Comparison of ENCODE assay signal across 28 cellular contexts in the genomic region with DNA sequence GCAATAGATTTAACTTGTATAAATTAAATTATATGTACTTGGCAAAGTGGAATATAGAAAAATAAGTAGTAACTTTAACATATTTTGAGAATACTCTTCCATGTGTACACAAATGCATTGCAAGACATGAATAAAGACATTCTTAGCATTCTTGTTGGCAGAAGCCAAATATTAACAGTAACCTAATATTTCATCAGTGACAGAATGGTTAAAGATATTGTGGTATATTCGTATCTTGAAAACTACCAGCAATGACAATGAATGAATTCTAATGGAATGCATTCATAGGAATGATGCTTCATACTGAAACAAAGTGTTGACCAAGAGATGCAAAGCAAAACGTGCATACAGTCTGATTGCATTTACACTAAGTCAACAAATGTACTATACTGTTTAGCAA.
"Had no signal": no experiment of that assay in that cellular context is flagged by ENCODE, and none has a peak within 500 bp of the region (broad histone marks: within the 10 kb centered on the region; RNA-seq: fewer than 3 reads in every experiment).

No MANE protein-coding gene starts in this region.

- H3K36me3 Mint-ChIP-seq: brain had no signal

- H3K27me3 Mint-ChIP-seq: activated CD4-positive, alpha-beta T cell treated with anti-CD3 and anti-CD28 coated beads for 36 hours; activated CD4-positive, alpha-beta T cell treated with anti-CD3 and anti-CD28 coated beads, Interleukin-2, amount 10 ng/mL, durations not matched to agents 24 days and 14 days; activated CD8-positive, alpha-beta T cell treated with anti-CD3 and anti-CD28 coated beads for 36 hours; activated naive CD8-positive, alpha-beta T cell; activated T-helper 17 cell treated with anti-CD3 and anti-CD28 coated beads, Interleukin-2, amount 50 U/mL, for 72 hours had no signal

- FAIRE-seq: endometrium, endothelial cell of umbilical vein, frontal cortex had no signal

- H3K9me3 Mint-ChIP-seq: activated CD4-positive, alpha-beta T cell treated with anti-CD3 and anti-CD28 coated beads, Interleukin-2, amount 10 ng/mL, durations not matched to agents 24 days and 14 days; activated T-cell treated with anti-CD3 and anti-CD28 coated beads, Interleukin-2, amount 50 U/mL, for 4 hours; activated T-helper 17 cell treated with anti-CD3 and anti-CD28 coated beads, Interleukin-2, amount 50 U/mL, for 72 hours had no signal

- DNase-seq: activated CD4-positive, alpha-beta T cell treated with anti-CD3 and anti-CD28 coated beads for 36 hours; activated CD4-positive, alpha-beta T cell treated with anti-CD3 and anti-CD28 coated beads, Interleukin-2, amount 10 ng/mL, durations not matched to agents 24 days and 14 days; activated CD4-positive, alpha-beta T cell treated with anti-CD3 and anti-CD28 coated beads, Interleukin-2, amount 50 U/mL, for 4 hours; activated CD4-positive, CD25-positive, alpha-beta regulatory T cell; activated CD4-positive, CD25-positive, alpha-beta regulatory T cell treated with anti-CD3 and anti-CD28 coated beads, Interleukin-2, amount 50 U/mL, for 72 hours; activated CD8-positive, alpha-beta memory T cell treated with anti-CD3 and anti-CD28 coated beads for 24 hours; activated CD8-positive, alpha-beta T cell treated with anti-CD3 and anti-CD28 coated beads for 36 hours; activated effector memory CD4-positive, alpha-beta T cell treated with Interleukin-2 at 50 U/mL for 16 hours; activated gamma-delta T cell treated with Interleukin-2 at 50 U/mL for 16 hours; activated naive CD4-positive, alpha-beta T cell treated with anti-CD3 and anti-CD28 coated beads, Interleukin-2, amount 50 U/mL, for 16 hours; activated naive CD4-positive, alpha-beta T cell treated with Interleukin-2 at 50 U/mL for 16 hours; activated T-cell treated with anti-CD3 and anti-CD28 coated beads, Interleukin-2, amount 50 U/mL, for 4 hours; amygdala; aorta; caudate nucleus; colonic mucosa; effector CD8-positive, alpha-beta T cell; esophagus squamous epithelium; foreskin fibroblast; head of caudate nucleus; T-helper 2 cell had no signal

- H3K36me3 ChIP-seq: breast epithelium, colonic mucosa, esophagus squamous epithelium had no signal

- H3K4me3 Mint-ChIP-seq: activated CD4-positive, alpha-beta T cell treated with anti-CD3 and anti-CD28 coated beads for 36 hours; activated CD4-positive, alpha-beta T cell treated with anti-CD3 and anti-CD28 coated beads, Interleukin-2, amount 10 ng/mL, durations not matched to agents 24 days and 14 days; activated CD8-positive, alpha-beta T cell treated with anti-CD3 and anti-CD28 coated beads for 36 hours; activated naive CD8-positive, alpha-beta T cell; activated T-cell treated with anti-CD3 and anti-CD28 coated beads, Interleukin-2, amount 50 U/mL, for 4 hours; activated T-helper 17 cell treated with anti-CD3 and anti-CD28 coated beads, Interleukin-2, amount 50 U/mL, for 72 hours; brain had no signal

- H3K4me1 Mint-ChIP-seq: activated CD4-positive, alpha-beta T cell treated with anti-CD3 and anti-CD28 coated beads for 36 hours; activated CD4-positive, alpha-beta T cell treated with anti-CD3 and anti-CD28 coated beads, Interleukin-2, amount 10 ng/mL, durations not matched to agents 24 days and 14 days; activated T-helper 17 cell treated with anti-CD3 and anti-CD28 coated beads, Interleukin-2, amount 50 U/mL, for 72 hours had no signal

- H3K27me3 ChIP-seq: breast epithelium, colonic mucosa, esophagus squamous epithelium had no signal

- H3K27ac Mint-ChIP-seq: activated CD4-positive, alpha-beta T cell treated with anti-CD3 and anti-CD28 coated beads for 36 hours; activated CD4-positive, alpha-beta T cell treated with anti-CD3 and anti-CD28 coated beads, Interleukin-2, amount 10 ng/mL, durations not matched to agents 24 days and 14 days; activated CD8-positive, alpha-beta T cell treated with anti-CD3 and anti-CD28 coated beads for 36 hours; activated naive CD8-positive, alpha-beta T cell; activated T-helper 17 cell treated with anti-CD3 and anti-CD28 coated beads, Interleukin-2, amount 50 U/mL, for 72 hours; brain had no signal

- ATAC-seq: activated CD4-positive, alpha-beta T cell treated with anti-CD3 and anti-CD28 coated beads for 36 hours; activated CD8-positive, alpha-beta T cell treated with anti-CD3 and anti-CD28 coated beads for 36 hours; activated T-cell treated with anti-CD3 and anti-CD28 coated beads, Interleukin-2, amount 50 U/mL, for 4 hours; activated T-helper 17 cell treated with anti-CD3 and anti-CD28 coated beads, Interleukin-2, amount 50 U/mL, for 72 hours had no signal

- H3K4me3 ChIP-seq: breast epithelium, colonic mucosa, esophagus squamous epithelium had no signal
